Comparison of ENCODE assay signal across 8 cellular contexts in the genomic region with DNA sequence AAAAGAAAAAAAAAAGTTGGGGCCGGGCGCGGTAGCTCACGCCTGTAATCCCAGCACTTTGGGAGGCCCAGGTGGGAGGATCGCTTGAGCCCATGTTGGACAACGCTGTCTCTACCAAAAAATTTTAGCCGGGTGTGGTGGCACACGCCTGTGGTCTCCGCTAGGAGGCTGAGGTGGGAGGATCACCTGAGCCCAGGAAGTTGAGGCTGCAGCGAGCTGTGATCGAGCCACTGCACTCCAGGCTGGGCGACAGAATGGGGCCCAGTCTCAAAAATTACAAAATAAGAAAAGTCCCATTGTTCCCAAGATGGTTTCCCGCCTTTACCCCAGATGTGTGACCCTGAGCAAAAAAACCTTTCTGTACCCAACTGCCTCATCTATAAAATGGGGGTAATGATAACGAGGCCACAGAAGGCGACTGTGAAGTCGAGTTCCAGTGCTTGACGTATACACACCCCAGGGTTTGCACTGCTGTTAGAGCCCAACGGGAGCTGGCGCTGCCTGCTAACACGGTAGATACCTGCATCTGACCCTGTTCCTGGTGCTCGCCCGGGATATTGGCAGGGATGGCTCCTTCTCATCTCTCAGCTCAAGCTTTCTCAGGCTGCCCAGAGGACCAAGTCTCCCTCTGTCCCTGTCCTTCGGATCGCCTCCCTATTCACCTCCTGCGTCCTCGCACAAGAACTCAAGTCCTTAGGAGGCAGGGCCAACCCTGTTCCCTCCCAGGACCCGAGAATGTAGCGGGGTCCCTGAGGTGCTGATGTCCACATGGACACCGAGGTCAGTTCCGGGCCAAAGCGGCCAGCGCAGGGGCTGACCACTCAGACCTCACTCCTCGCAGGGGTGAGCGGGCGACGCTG. TPM values are rescaled to one million over a fixed set of nuclear protein-coding genes. Genes with fewer than 3 reads are reported as not detected.
DNase-seq lines count a peak whose midpoint lies in the region; ATAC-seq and TF ChIP-seq lines count a peak whose summit lies in the region.

No MANE protein-coding gene starts in this region.

- TF ChIP-seq POLR2A in gastrocnemius medialis (IDR thresholded peaks at IDR 0.05), result no peak

- H3K36me3 ChIP-seq in BE2C (peaks cover 28% of the 10 kb centered on the region), gastrocnemius medialis (peaks cover 0 to 25% of the 10 kb centered on the region in 2 donors)

- in situ Hi-C loops in gastrocnemius medialis (cut with MboI; ENCODE audit: low sequenced_read_pairs in 4 of 4), result no loop called here

- peak overlapping the region; percentile 97 to 100 (median 100) for H3K27ac ChIP-seq in gastrocnemius medialis

- peak overlapping the region; percentile 81 for H3K4me3 ChIP-seq in BE2C (ENCODE audit: low read depth, low read length)
- peak overlapping the region; percentile 83 to 91 for H3K4me3 ChIP-seq in foreskin fibroblast (ENCODE audit: low read depth in 1 of 2, low read length in 2 of 2)
- H3K4me3 ChIP-seq in gastrocnemius medialis, result peak overlapping the region; percentile 66 to 97 (median 78)

- intact Hi-C loops in activated B cell treated with CpG ODN at 0.5 μM for 24 hours (cut with micrococcal nuclease), result loop anchor here (1.0 to 2.0 kb wide), 6 partner anchors 11 to 601 kb away; partner anchors contain the start of genes BET1L, POLR2L, RIC8A and RNH1
- intact Hi-C loops in gastrocnemius medialis (cut with DNase I; ENCODE audit: low total_unique reads), result loop anchor here (1.0 to 5.0 kb wide), 2 partner anchors 11 to 241 kb away; no protein-coding TSS in a partner anchor

- no peaks in the 10 kb centered on the region for H3K9me3 Mint-ChIP-seq in activated B cell treated with CpG ODN at 0.5 μM for 24 hours

- H3K27me3 ChIP-seq in BE2C, result no peaks in the 10 kb centered on the region
- no peaks in the 10 kb centered on the region for H3K27me3 ChIP-seq in gastrocnemius medialis

- ATAC-seq in activated B cell treated with CpG ODN at 0.5 μM for 24 hours (ENCODE audit: low read depth) (no peak), gastrocnemius medialis (peak in 1 of 2 donors; percentile 71), left lobe of liver (no peak)

- POLR2A ChIA-PET in activated B cell treated with CpG ODN at 0.5 μM for 24 hours (lab: Charles Lee), result interaction anchor here (0.8 to 4.8 kb wide), 21 partner anchors 9 to 402 kb away, joined by 3 to 87 read pairs (median 4); partner anchors contain the start of genes CEND1, GATD1, IRF7 and LMNTD2

- DNase-seq in BE2C (no peak), HCEC 1CT (peak; percentile 0), activated B cell treated with CpG ODN at 0.5 μM for 24 hours (no peak), foreskin fibroblast (peak in 1 of 2 donors; percentile 81), gastrocnemius medialis (peak; percentile 83 to 86), left lobe of liver (ENCODE audit: low spot score) (no peak), NCI-H2107 treated with DMSO at 0.1 percent for 48 hours (lab: John Stamatoyannopoulos, UW; ENCODE audit: unreplicated experiment) (no peak), activated gamma-delta T cell (lab: John Stamatoyannopoulos, UW) (no peak)

- peak overlapping the region; percentile 98 for H3K27ac Mint-ChIP-seq in activated B cell treated with CpG ODN at 0.5 μM for 24 hours

- CTCF ChIA-PET in activated B cell treated with CpG ODN at 0.5 μM for 24 hours (lab: Charles Lee), result no interaction called here

- no peaks in the 10 kb centered on the region for H3K27me3 Mint-ChIP-seq in activated B cell treated with CpG ODN at 0.5 μM for 24 hours

- H3K4me1 Mint-ChIP-seq in activated B cell treated with CpG ODN at 0.5 μM for 24 hours, result peaks cover 43% of the 10 kb centered on the region

- H3K4me1 ChIP-seq in BE2C (peaks cover 6% of the 10 kb centered on the region), gastrocnemius medialis (peaks cover 46 to 49% of the 10 kb centered on the region in 2 donors)

- H3K9me3 ChIP-seq in BE2C, result no peaks in the 10 kb centered on the region
- H3K9me3 ChIP-seq in gastrocnemius medialis, result no peaks in the 10 kb centered on the region

- peaks cover 37% of the 10 kb centered on the region for H3K36me3 Mint-ChIP-seq in activated B cell treated with CpG ODN at 0.5 μM for 24 hours (ENCODE audit: low read depth)

- H3K4me3 Mint-ChIP-seq in activated B cell treated with CpG ODN at 0.5 μM for 24 hours, result peak overlapping the region; percentile 91

- TF ChIP-seq CTCF in BE2C (IDR thresholded peaks at IDR 0.05; ENCODE audit: low read depth, low read length) (no peak), activated B cell treated with CpG ODN at 0.5 μM for 24 hours (IDR thresholded peaks at IDR 0.05) (no peak), foreskin fibroblast (IDR thresholded peaks at IDR 0.05; ENCODE audit: low read depth, low read length) (no peak), gastrocnemius medialis (IDR thresholded peaks at IDR 0.05 in 4 of 5, conservative IDR thresholded peaks at IDR 0.05 in 1 of 5) (no peak)

RNA-seq across cellular contexts. Expression of gene RPLP2, which starts 1.1 kb away (rescaled TPM):
- 1,214 TPM for polyA plus RNA-seq in BE2C (2012; ENCODE audit: insufficient read depth, insufficient read length, low read depth)
- 4,124 and 4,449 TPM in 2 replicates for total RNA-seq in activated B cell treated with CpG ODN at 0.5 μM for 24 hours
- 100 to 1,000 TPM; 314 to 600 (median 440) TPM for total RNA-seq in gastrocnemius medialis
- total RNA-seq in left lobe of liver, result 511 TPM

RNA-seq across cellular contexts. Expression of gene PIDD1, which starts 3.6 kb away (rescaled TPM):
- 11.7 TPM for polyA plus RNA-seq in BE2C (2012; ENCODE audit: insufficient read depth, insufficient read length, low read depth)
- total RNA-seq in activated B cell treated with CpG ODN at 0.5 μM for 24 hours (21.3 and 25.6 TPM in 2 replicates), gastrocnemius medialis (10 to 100 TPM in 2 of 4 donors, 1 to 10 TPM in 2; 6.3 to 35.7 (median 10.2) TPM), left lobe of liver (14.9 TPM)

RNA-seq across cellular contexts. Expression of gene PNPLA2, which starts 10.1 kb away (rescaled TPM):
- polyA plus RNA-seq in BE2C (2012; ENCODE audit: insufficient read depth, insufficient read length, low read depth), result 92.2 TPM
- 52.9 and 53.2 TPM in 2 replicates for total RNA-seq in activated B cell treated with CpG ODN at 0.5 μM for 24 hours
- total RNA-seq in gastrocnemius medialis, result 10 to 100 TPM; 58.9 to 93.3 (median 91.7) TPM
- 107 TPM for total RNA-seq in left lobe of liver

RNA-seq across cellular contexts. Expression of gene SLC25A22, which starts 10.6 kb away (rescaled TPM):
- 63.7 TPM for polyA plus RNA-seq in BE2C (2012; ENCODE audit: insufficient read depth, insufficient read length, low read depth)
- 30.1 and 35.4 TPM in 2 replicates for total RNA-seq in activated B cell treated with CpG ODN at 0.5 μM for 24 hours
- total RNA-seq in gastrocnemius medialis, result 1 to 10 TPM in 2 of 4 donors, under 1 TPM in 1, not detected in 1; 0.80 to 1.5 (median 1.0) TPM
- 51.4 TPM for total RNA-seq in left lobe of liver

RNA-seq across cellular contexts. Expression of gene CEND1, which starts 18.8 kb away (rescaled TPM):
- 70.4 TPM for polyA plus RNA-seq in BE2C (2012; ENCODE audit: insufficient read depth, insufficient read length, low read depth)
- total RNA-seq in activated B cell treated with CpG ODN at 0.5 μM for 24 hours (0.27 and 0.34 TPM in 2 replicates), gastrocnemius medialis (under 1 TPM in 1 of 4 donors, not detected in 3; 0.20 TPM), left lobe of liver (0.43 TPM)

Comparison
In these comparisons a context has a peak if more than half of its experiments do, and no peak if none do; other contexts are left out.
1. DNase-seq: peak in HCEC 1CT (single experiment) and gastrocnemius medialis (2 of 2); none in BE2C (single experiment), activated B cell treated with CpG ODN at 0.5 μM for 24 hours (single experiment), left lobe of liver (single experiment), NCI-H2107 treated with DMSO at 0.1 percent for 48 hours (single experiment) and activated gamma-delta T cell (single experiment).
2. Peak in every context shown above with its lines, with median percentiles within 50 percentile points of each other: H3K4me3 ChIP-seq.